Comparison of ENCODE assay signal across 8 cellular contexts in the genomic region with DNA sequence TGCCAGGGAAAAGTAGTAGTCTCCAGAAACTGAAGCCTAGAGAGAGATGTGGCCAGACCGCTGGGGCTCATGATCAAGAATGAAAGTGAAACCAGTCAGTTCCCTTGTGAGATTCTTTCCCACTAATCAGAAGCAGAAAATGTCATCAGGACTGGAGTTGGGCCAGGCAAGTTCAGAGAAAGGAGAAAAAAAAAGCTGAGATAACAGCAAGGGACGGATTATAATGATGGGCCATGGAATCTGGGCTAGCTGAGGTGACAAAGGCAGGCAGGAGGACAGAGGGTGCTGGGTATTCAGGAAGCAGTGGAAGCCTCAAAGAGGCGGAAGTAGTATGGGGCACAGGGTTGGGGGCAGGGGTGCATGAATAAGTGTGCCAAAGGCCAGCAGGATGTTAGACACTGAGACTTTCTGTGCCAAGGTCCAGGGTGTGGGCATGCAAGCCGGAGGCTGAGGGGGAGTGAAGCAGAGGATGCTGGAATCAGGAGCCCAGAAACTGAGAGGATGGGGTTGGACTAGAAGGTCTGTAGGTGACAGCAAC. TPM values are rescaled to one million over a fixed set of nuclear protein-coding genes. Genes with fewer than 3 reads are reported as not detected.
DNase-seq lines count a peak whose midpoint lies in the region; ATAC-seq and TF ChIP-seq lines count a peak whose summit lies in the region.

No MANE protein-coding gene starts in this region.

- no peaks in the 10 kb centered on the region for H3K27me3 ChIP-seq in naive thymus-derived CD4-positive, alpha-beta T cell (ENCODE audit: control insufficient read depth in 2 of 2, insufficient read depth in 2 of 2, low read length in 2 of 2)

- H3K27ac Mint-ChIP-seq in naive thymus-derived CD4-positive, alpha-beta T cell: peak overlapping the region; percentile 89 to 99 (median 96)

- peak overlapping the region; percentile 89 to 100 (median 96) for H3K4me3 Mint-ChIP-seq in naive thymus-derived CD4-positive, alpha-beta T cell

- CTCF ChIA-PET in naive thymus-derived CD4-positive, alpha-beta T cell (lab: Charles Lee): no interaction called here

- no peak for TF ChIP-seq CTCF in NB4 (IDR thresholded peaks at IDR 0.05; ENCODE audit: low read depth, low read length)
- TF ChIP-seq CTCF in epithelial cell of esophagus (IDR thresholded peaks at IDR 0.05; ENCODE audit: insufficient read depth, low read depth, low read length, missing control alignments): no peak

- DNase-seq in C1 segment of cervical spinal cord (lab: John Stamatoyannopoulos, UW) (peak in 11 of 14 donors; percentile 3 to 66 (median 45)), NB4 (ENCODE audit: low read depth) (peak; percentile 74), epithelial cell of esophagus (ENCODE audit: low read depth) (peak; percentile 29), ureter (ENCODE audit: low spot score) (peak; percentile 72)
- DNase-seq in activated CD8-positive, alpha-beta memory T cell treated with anti-CD3 and anti-CD28 coated beads for 24 hours: peak; percentile 73
- DNase-seq in naive thymus-derived CD4-positive, alpha-beta T cell: peak; percentile 13 to 68 (median 56)

- H3K9me3 ChIP-seq in naive thymus-derived CD4-positive, alpha-beta T cell (ENCODE audit: control insufficient read depth in 2 of 3, low read length in 3 of 3): no peaks in the 10 kb centered on the region

- H3K4me3 ChIP-seq in NB4 (ENCODE audit: low read depth, low read length) (peak overlapping the region; percentile 65), epithelial cell of esophagus (ENCODE audit: low read length) (peak overlapping the region; percentile 11)
- peak overlapping the region; percentile 85 for H3K4me3 ChIP-seq in naive thymus-derived CD4-positive, alpha-beta T cell (ENCODE audit: low read length)

- H3K36me3 ChIP-seq in naive thymus-derived CD4-positive, alpha-beta T cell (ENCODE audit: control insufficient read depth in 2 of 3, insufficient read depth in 3 of 3, low read length in 3 of 3): peaks cover 0 to 20% (median 0%) of the 10 kb centered on the region in 3 experiments

- peak overlapping the region; percentile 63 for H3K27ac ChIP-seq in naive thymus-derived CD4-positive, alpha-beta T cell (ENCODE audit: low read depth, low read length)

- no peak for TF ChIP-seq POLR2A in NB4 (IDR thresholded peaks at IDR 0.05; ENCODE audit: extremely low read depth, insufficient read length)

- peaks cover 3 to 19% of the 10 kb centered on the region in 2 donors for H3K4me1 ChIP-seq in naive thymus-derived CD4-positive, alpha-beta T cell (ENCODE audit: control insufficient read depth in 2 of 2, insufficient read depth in 2 of 2, low read length in 2 of 2)

- ATAC-seq in GM19463 (IDR thresholded peaks at IDR 0.05; ENCODE audit: unreplicated experiment) (peak; percentile 30), GM18520 (IDR thresholded peaks at IDR 0.05; ENCODE audit: unreplicated experiment) (no peak)
- peak; percentile 61 for ATAC-seq in naive thymus-derived CD4-positive, alpha-beta T cell

- H3K27me3 Mint-ChIP-seq in naive thymus-derived CD4-positive, alpha-beta T cell: no peaks in the 10 kb centered on the region

- H3K9me3 Mint-ChIP-seq in naive thymus-derived CD4-positive, alpha-beta T cell: no peaks in the 10 kb centered on the region

- H3K36me3 Mint-ChIP-seq in naive thymus-derived CD4-positive, alpha-beta T cell: peaks cover 3 to 22% (median 16%) of the 10 kb centered on the region in 5 donors

- intact Hi-C loops in naive thymus-derived CD4-positive, alpha-beta T cell (cut with micrococcal nuclease): loop anchor here (1.0 to 10.0 kb wide), 6 partner anchors 101 to 1840 kb away; a partner anchor contains a TSS

- POLR2A ChIA-PET in naive thymus-derived CD4-positive, alpha-beta T cell (lab: Charles Lee): interaction anchor here (1.6 kb wide), 1 partner anchor 64 kb away, joined by 3 read pairs; a partner anchor contains a TSS

- peaks cover 26 to 59% (median 36%) of the 10 kb centered on the region in 7 donors for H3K4me1 Mint-ChIP-seq in naive thymus-derived CD4-positive, alpha-beta T cell

RNA-seq across cellular contexts. Expression of a gene that starts 2.5 kb away (rescaled TPM):
- total RNA-seq in naive thymus-derived CD4-positive, alpha-beta T cell: 10 to 100 TPM; 15.0 to 25.4 (median 22.2) TPM
- polyA plus RNA-seq in naive thymus-derived CD4-positive, alpha-beta T cell: 10 to 100 TPM; 34.7 to 34.8 TPM
- total RNA-seq in ureter: 23.1 TPM

RNA-seq across cellular contexts. Expression of a gene that starts 21.7 kb away (rescaled TPM):
- total RNA-seq in naive thymus-derived CD4-positive, alpha-beta T cell: not detected
- polyA plus RNA-seq in naive thymus-derived CD4-positive, alpha-beta T cell: not detected
- not detected for total RNA-seq in ureter

Comparison
In these comparisons a context has a peak if more than half of its experiments do, and no peak if none do; other contexts are left out.
1. H3K4me3 ChIP-seq: peak in every context shown above with its lines; median percentile 85 in naive thymus-derived CD4-positive, alpha-beta T cell; 65 in NB4; 11 in epithelial cell of esophagus.